Comparison of ENCODE assay signal across 29 cellular contexts in genomic region chr1:91765293-91765692, GRCh38.
DNase-seq lines count a peak whose midpoint lies in the region; ATAC-seq and TF ChIP-seq lines count a peak whose summit lies in the region.
"Had no signal": no experiment of that assay in that cellular context is flagged by ENCODE, and none has a peak within 500 bp of the region (broad histone marks: within the 10 kb centered on the region; RNA-seq: fewer than 3 reads in every experiment).

No MANE protein-coding gene starts in this region.

- H3K4me3 Mint-ChIP-seq in MCF 10A (ENCODE audit: unreplicated experiment) (no peak overlapping the region), nephron (no peak overlapping the region)
- H3K4me3 Mint-ChIP-seq: activated CD4-positive, alpha-beta T cell treated with anti-CD3 and anti-CD28 coated beads, Interleukin-2, amount 10 ng/mL, durations not matched to agents 7 days and 5 days; activated T-cell treated with anti-CD3 and anti-CD28 coated beads, Interleukin-2, amount 50 U/mL, for 4 hours; CD14-positive monocyte had no signal

- H3K36me3 Mint-ChIP-seq in MCF 10A (ENCODE audit: insufficient read depth, unreplicated experiment) (peaks cover 41% of the 10 kb centered on the region), nephron (ENCODE audit: low read depth) (peaks cover 21% of the 10 kb centered on the region)
- H3K36me3 Mint-ChIP-seq: CD14-positive monocyte had no signal

- H3K4me3 ChIP-seq in breast epithelium (no peak overlapping the region), gastroesophageal sphincter (no peak overlapping the region), urinary bladder (ENCODE audit: low read depth, low read length) (no peak overlapping the region)
- H3K4me3 ChIP-seq: colonic mucosa, Peyer's patch, skin epidermis had no signal

- CTCF ChIA-PET in MCF 10A (lab: Yijun Ruan, JAX), result interaction anchor here (0.6 kb wide), 1 partner anchor 165 kb away, joined by 3 read pairs; no protein-coding TSS in a partner anchor

- H3K27ac Mint-ChIP-seq in MCF 10A (ENCODE audit: low read depth, unreplicated experiment) (no peak overlapping the region), nephron (peak overlapping the region; percentile 31 to 83 (median 80))
- H3K27ac Mint-ChIP-seq: activated CD4-positive, alpha-beta T cell treated with anti-CD3 and anti-CD28 coated beads, Interleukin-2, amount 10 ng/mL, durations not matched to agents 7 days and 5 days; CD14-positive monocyte had no signal

- H3K4me1 ChIP-seq in breast epithelium (peaks cover 0 to 9% of the 10 kb centered on the region in 2 donors), gastroesophageal sphincter (peaks cover 24 to 64% (median 31%) of the 10 kb centered on the region in 3 donors), urinary bladder (ENCODE audit: insufficient read depth) (peaks cover 1% of the 10 kb centered on the region)
- H3K4me1 ChIP-seq: colonic mucosa had no signal

- H3K4me1 Mint-ChIP-seq in MCF 10A (ENCODE audit: insufficient read depth, unreplicated experiment), result peaks cover 11% of the 10 kb centered on the region
- peaks cover 55% of the 10 kb centered on the region for H3K4me1 Mint-ChIP-seq in nephron
- H3K4me1 Mint-ChIP-seq: CD14-positive monocyte had no signal

- TF ChIP-seq EP300 in gastroesophageal sphincter (IDR thresholded peaks at IDR 0.05), result no peak

- no peak for TF ChIP-seq POLR2A in breast epithelium (IDR thresholded peaks at IDR 0.05)
- TF ChIP-seq POLR2A in gastroesophageal sphincter (IDR thresholded peaks at IDR 0.05), result no peak

- intact Hi-C loops in breast epithelium (cut with DNase I; ENCODE audit: low total_unique reads) (no loop called here), MCF 10A (cut with micrococcal nuclease) (no loop called here)

- WGBS in gastroesophageal sphincter (ENCODE audit: low coverage in 1 of 2), 2 donors, result 75 to 84% methylated on average over 4 of the region's 4 CpGs
- WGBS in urinary bladder, result 68% methylated on average over 4 of the region's 4 CpGs

- H3K36me3 ChIP-seq in breast epithelium, result no peaks in the 10 kb centered on the region
- peaks cover 0 to 6% of the 10 kb centered on the region in 2 donors for H3K36me3 ChIP-seq in gastroesophageal sphincter
- peaks cover 2% of the 10 kb centered on the region for H3K36me3 ChIP-seq in urinary bladder (ENCODE audit: insufficient read depth)
- H3K36me3 ChIP-seq: brain microvascular endothelial cell, colonic mucosa, Peyer's patch, WERI-Rb-1 had no signal

- DNase-seq in breast epithelium (ENCODE audit: low spot score in 2 of 2) (no peak), MCF 10A (ENCODE audit: unreplicated experiment) (no peak), globus pallidus (ENCODE audit: low spot score) (no peak), NOMO-1 treated with DMSO at 0.1 percent for 48 hours (lab: John Stamatoyannopoulos, UW; ENCODE audit: unreplicated experiment) (no peak), NCI-H2171 treated with DMSO at 0.1 percent for 48 hours (lab: John Stamatoyannopoulos, UW) (no peak)
- DNase-seq: activated CD4-positive, alpha-beta T cell treated with anti-CD3 and anti-CD28 coated beads, Interleukin-2, amount 10 ng/mL, durations not matched to agents 7 days and 5 days; activated gamma-delta T cell treated with Interleukin-2 at 50 U/mL for 16 hours; activated T-cell treated with anti-CD3 and anti-CD28 coated beads, Interleukin-2, amount 50 U/mL, for 4 hours; brain microvascular endothelial cell; colonic mucosa; effector memory CD4-positive, alpha-beta T cell; foreskin fibroblast; mesendoderm; NCI-H1048; NCI-H1694 treated with DMSO at 0.1 percent for 48 hours; NCI-H526 treated with DMSO at 0.1 percent for 48 hours; nucleus accumbens; Peyer's patch; stimulated activated CD4-positive, alpha-beta T cell treated with anti-CD3 and anti-CD28 coated beads, Interleukin-1b, Interleukin-23, amount 100 ng/mL, for 48 hours; stimulated activated CD8-positive, alpha-beta memory T cell treated with anti-CD3 and anti-CD28 coated beads, Interleukin-4, amount 100 ng/mL, for 48 hours; SW 1271; T1000; WERI-Rb-1 had no signal

- no peaks in the 10 kb centered on the region for H3K27me3 ChIP-seq in breast epithelium
- no peaks in the 10 kb centered on the region for H3K27me3 ChIP-seq in gastroesophageal sphincter
- H3K27me3 ChIP-seq: brain microvascular endothelial cell, colonic mucosa, Peyer's patch had no signal

- ATAC-seq in gastroesophageal sphincter, result peak; percentile 23
- ATAC-seq: activated T-cell treated with anti-CD3 and anti-CD28 coated beads, Interleukin-2, amount 50 U/mL, for 4 hours had no signal

- H3K9me3 ChIP-seq in breast epithelium (no peaks in the 10 kb centered on the region), gastroesophageal sphincter (no peaks in the 10 kb centered on the region)
- H3K9me3 ChIP-seq: colonic mucosa, Peyer's patch had no signal

- no peaks in the 10 kb centered on the region for H3K9me3 Mint-ChIP-seq in MCF 10A (ENCODE audit: unreplicated experiment)
- H3K9me3 Mint-ChIP-seq in nephron, result no peaks in the 10 kb centered on the region
- H3K9me3 Mint-ChIP-seq: activated T-cell treated with anti-CD3 and anti-CD28 coated beads, Interleukin-2, amount 50 U/mL, for 4 hours had no signal

- BruUV-seq in MCF 10A (replicated peaks; lab: Mats Ljungman, UMichigan), result no TSS peak

- TF ChIP-seq CTCF in breast epithelium (IDR thresholded peaks at IDR 0.05), result no peak
- no peak for TF ChIP-seq CTCF in MCF 10A (IDR thresholded peaks at IDR 0.05; ENCODE audit: unreplicated experiment)
- no peak for TF ChIP-seq CTCF in gastroesophageal sphincter (IDR thresholded peaks at IDR 0.05)
- no peak for TF ChIP-seq CTCF in nephron (IDR thresholded peaks at IDR 0.05; ENCODE audit: unreplicated experiment in 3 of 3)

- POLR2A ChIA-PET in MCF 10A (lab: Yijun Ruan, JAX), result interaction anchor here (0.6 kb wide), 1 partner anchor 248 kb away, joined by 3 read pairs; no protein-coding TSS in a partner anchor

- H3K27ac ChIP-seq in breast epithelium (peak overlapping the region; percentile 32 to 35), gastroesophageal sphincter (peak overlapping the region in 3 of 4 donors; percentile 75 to 81 (median 80)), urinary bladder (ENCODE audit: low read depth) (peak overlapping the region; percentile 28)
- H3K27ac ChIP-seq: 22Rv1, brain microvascular endothelial cell, colonic mucosa, skin epidermis, WERI-Rb-1 had no signal

- no peaks in the 10 kb centered on the region for H3K27me3 Mint-ChIP-seq in MCF 10A (ENCODE audit: insufficient read depth, unreplicated experiment)
- H3K27me3 Mint-ChIP-seq in nephron (ENCODE audit: low read depth), result no peaks in the 10 kb centered on the region

Comparison
In these comparisons a context has a peak if more than half of its experiments do, and no peak if none do; other contexts are left out.
1. H3K27ac ChIP-seq: peak in every context shown above with its lines; median percentile 80 in gastroesophageal sphincter; 34 in breast epithelium; 28 in urinary bladder.